In the genomic region with DNA sequence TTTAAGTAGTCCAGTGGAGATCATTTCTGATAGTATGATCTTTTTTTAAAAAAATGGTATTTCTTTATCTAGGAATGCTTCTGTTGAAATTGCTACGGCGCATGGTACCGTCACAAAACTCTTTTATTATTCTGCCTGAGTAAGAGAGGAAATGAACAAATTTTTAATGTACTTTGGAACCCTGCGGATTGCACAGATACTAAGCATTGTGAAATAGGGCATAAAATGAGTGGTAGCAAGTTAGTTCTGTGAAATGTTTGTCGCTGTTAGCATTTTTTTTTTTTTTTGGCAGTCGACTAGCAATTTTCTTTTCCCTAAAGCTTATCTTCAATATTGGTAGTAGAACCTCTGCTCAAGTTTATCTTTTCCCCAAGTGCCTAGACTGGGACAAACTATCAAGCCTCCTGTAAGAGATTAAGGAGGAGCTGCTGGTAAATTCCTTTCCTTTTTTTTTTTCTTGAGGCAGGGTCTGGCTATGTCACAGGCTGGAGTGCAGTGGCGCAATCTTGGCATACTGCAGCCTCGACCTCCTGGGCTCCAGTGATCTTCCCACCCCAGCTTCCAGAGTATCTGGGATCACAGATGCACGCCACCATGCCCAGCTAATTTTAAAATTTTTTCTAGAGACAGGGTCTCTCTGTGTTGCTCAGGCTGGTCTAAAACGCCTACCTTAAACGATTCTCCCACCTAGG, we compare ENCODE assay signal across 8 cellular contexts. TPM values are rescaled to one million over a fixed set of nuclear protein-coding genes. Genes with fewer than 3 reads are reported as not detected.
DNase-seq lines count a peak whose midpoint lies in the region; ATAC-seq, FAIRE-seq and TF ChIP-seq lines count a peak whose summit lies in the region.

No MANE protein-coding gene starts in this region.

- H3K27ac Mint-ChIP-seq in naive thymus-derived CD4-positive, alpha-beta T cell, result no peak overlapping the region

- peaks cover 16% of the 10 kb centered on the region for H3K4me1 ChIP-seq in HUES6 (ENCODE audit: control insufficient read depth, insufficient read depth, low read length)
- H3K4me1 ChIP-seq in K562 (replicated peaks in 1 of 2; ENCODE audit: control insufficient read depth in 2 of 2, insufficient read depth in 2 of 2, low read length in 2 of 2), result peaks cover 5 to 12% of the 10 kb centered on the region in 2 experiments; a peak in 4 of 5 replicates
- H3K4me1 ChIP-seq in iPS-20b (ENCODE audit: insufficient read depth, low read length), result peaks cover 12% of the 10 kb centered on the region
- peaks cover 14 to 36% of the 10 kb centered on the region in 2 donors for H3K4me1 ChIP-seq in thoracic aorta (ENCODE audit: control insufficient read depth in 1 of 2, low read depth in 2 of 2)
- peaks cover 4 to 7% of the 10 kb centered on the region in 2 donors for H3K4me1 ChIP-seq in naive thymus-derived CD4-positive, alpha-beta T cell (ENCODE audit: control insufficient read depth in 2 of 2, insufficient read depth in 2 of 2, low read length in 2 of 2)

- peak overlapping the region; percentile 77 for H3K4me3 ChIP-seq in HUES6 (ENCODE audit: low read depth, low read length)
- H3K4me3 ChIP-seq in K562, result no peak overlapping the region
- H3K4me3 ChIP-seq in iPS-20b (ENCODE audit: low read length), result peak overlapping the region; percentile 97
- peak overlapping the region; percentile 75 for H3K4me3 ChIP-seq in thoracic aorta
- H3K4me3 ChIP-seq in naive thymus-derived CD4-positive, alpha-beta T cell (ENCODE audit: low read length), result no peak overlapping the region

- FAIRE-seq in K562 (lab: Jason Lieb, UNC), result no peak

- H3K36me3 Mint-ChIP-seq in naive thymus-derived CD4-positive, alpha-beta T cell, result peaks cover 0 to 1% (median 0%) of the 10 kb centered on the region in 5 donors

- H3K9ac ChIP-seq in HUES6 (ENCODE audit: low read length), result peak overlapping the region; percentile 26
- no peak overlapping the region for H3K9ac ChIP-seq in K562 (ENCODE audit: insufficient read depth in 1 of 2, low read depth in 2 of 2, low read length in 2 of 2)
- H3K9ac ChIP-seq in iPS-20b (ENCODE audit: low read depth, low read length), result peak overlapping the region; percentile 86; the same call in 1 of the 2 replicates

- H3K27me3 ChIP-seq in HUES6 (ENCODE audit: control insufficient read depth, insufficient read depth, low read length), result no peaks in the 10 kb centered on the region
- H3K27me3 ChIP-seq in K562 (ENCODE audit: control insufficient read depth in 2 of 2, insufficient read depth in 2 of 2, low read length in 2 of 2), result peaks cover 4 to 10% of the 10 kb centered on the region in 2 experiments; a peak in 1 of 5 replicates
- H3K27me3 ChIP-seq in iPS-20b (ENCODE audit: insufficient read depth, low read length), result no peaks in the 10 kb centered on the region
- H3K27me3 ChIP-seq in thoracic aorta (replicated peaks; ENCODE audit: insufficient read depth), result no peaks in the 10 kb centered on the region
- no peaks in the 10 kb centered on the region for H3K27me3 ChIP-seq in naive thymus-derived CD4-positive, alpha-beta T cell (ENCODE audit: control insufficient read depth in 2 of 2, insufficient read depth in 2 of 2, low read length in 2 of 2)

- intact Hi-C loops in K562 (cut with micrococcal nuclease), result no loop called here
- intact Hi-C loops in naive thymus-derived CD4-positive, alpha-beta T cell (cut with micrococcal nuclease), result loop anchor here (5.0 kb wide), 5 partner anchors 703 to 1367 kb away; a partner anchor contains a TSS

- H3K36me3 ChIP-seq in HUES6 (ENCODE audit: control insufficient read depth, insufficient read depth, low read length) (no peaks in the 10 kb centered on the region), K562 (ENCODE audit: control insufficient read depth, insufficient read depth, low read length) (no peaks in the 10 kb centered on the region), iPS-20b (ENCODE audit: insufficient read depth, low read depth, low read length) (no peaks in the 10 kb centered on the region), thoracic aorta (no peaks in the 10 kb centered on the region)
- H3K36me3 ChIP-seq in naive thymus-derived CD4-positive, alpha-beta T cell (ENCODE audit: control insufficient read depth in 2 of 3, insufficient read depth in 3 of 3, low read length in 3 of 3), result no peaks in the 10 kb centered on the region

- in situ Hi-C loops in K562 (cut with MboI), result no loop called here

- TF ChIP-seq RAD21 in K562 (CRISPR knock-in tag; conservative IDR thresholded peaks at IDR 0.05 in 1 of 2, IDR thresholded peaks at IDR 0.05 in 1 of 2), result no peak

- H3K9me3 ChIP-seq in HUES6 (ENCODE audit: control insufficient read depth, insufficient read depth, low read depth, low read length) (no peaks in the 10 kb centered on the region), K562 (replicated peaks; ENCODE audit: control insufficient read depth, insufficient read depth, low read depth, low read length) (no peaks in the 10 kb centered on the region), iPS-20b (ENCODE audit: insufficient read depth, low read depth, low read length) (no peaks in the 10 kb centered on the region), thoracic aorta (no peaks in the 10 kb centered on the region)
- H3K9me3 ChIP-seq in naive thymus-derived CD4-positive, alpha-beta T cell (ENCODE audit: control insufficient read depth in 2 of 3, low read length in 3 of 3), result no peaks in the 10 kb centered on the region

- H3K27ac ChIP-seq in HUES6 (ENCODE audit: low read depth, low read length) (no peak overlapping the region; the same call in 1 of the 2 replicates), K562 (ENCODE audit: extremely low read depth, low read depth, low read length) (no peak overlapping the region), iPS-20b (ENCODE audit: low read length) (no peak overlapping the region), thoracic aorta (peak overlapping the region; percentile 84 to 90)
- H3K27ac ChIP-seq in naive thymus-derived CD4-positive, alpha-beta T cell (ENCODE audit: low read depth, low read length), result no peak overlapping the region

- no TSS peak for BruUV-seq in K562 (replicated peaks; lab: Mats Ljungman, UMichigan)

- CTCF ChIA-PET in K562 (lab: Yijun Ruan, JAX; ENCODE audit: low intra/inter-chr PET ratio), result no interaction called here
- CTCF ChIA-PET in naive thymus-derived CD4-positive, alpha-beta T cell (lab: Charles Lee), result no interaction called here

- TF ChIP-seq EP300 in K562 (IDR thresholded peaks at IDR 0.05; ENCODE audit: low read length), result no peak

- H3K4me2 ChIP-seq in K562 (ENCODE audit: insufficient read depth, low read length), result no peak overlapping the region

- no peaks in the 10 kb centered on the region for H4K20me1 ChIP-seq in K562 (replicated peaks; ENCODE audit: control insufficient read depth, insufficient read depth, low read length)

- DNase-seq in K562 (ENCODE audit: extremely low read depth in 1 of 4, low spot score in 3 of 4) (no peak), thoracic aorta (ENCODE audit: low spot score) (no peak)
- DNase-seq in activated naive CD4-positive, alpha-beta T cell treated with Interleukin-2 at 50 U/mL for 16 hours, result no peak
- DNase-seq in naive thymus-derived CD4-positive, alpha-beta T cell, result no peak

- 49% methylated on average over 11 of the region's 11 CpGs for WGBS in K562 (ENCODE audit: insufficient coverage, low coverage, missing lambda C conversion rate)

- H3K9me3 Mint-ChIP-seq in naive thymus-derived CD4-positive, alpha-beta T cell, result no peaks in the 10 kb centered on the region

- H3K4me3 Mint-ChIP-seq in naive thymus-derived CD4-positive, alpha-beta T cell, result peak overlapping the region in 3 of 10 donors; percentile 28 to 94 (median 92)

- POLR2A ChIA-PET in K562 (lab: Yijun Ruan, JAX), result interaction anchor here (1.0 kb wide), 1 partner anchor 9 kb away, joined by 3 read pairs; no protein-coding TSS in a partner anchor
- POLR2A ChIA-PET in naive thymus-derived CD4-positive, alpha-beta T cell (lab: Charles Lee), result no interaction called here

- H3K9me1 ChIP-seq in K562 (ENCODE audit: control insufficient read depth, insufficient read depth, low read length), result no peaks in the 10 kb centered on the region

- H2AFZ ChIP-seq in K562 (ENCODE audit: low read depth, low read length), result no peak overlapping the region

- no peak for TF ChIP-seq POLR2A in K562 (conservative IDR thresholded peaks at IDR 0.05)

- no peak for TF ChIP-seq CTCF in K562 (IDR thresholded peaks at IDR 0.05 in 2 of 3, conservative IDR thresholded peaks at IDR 0.05 in 1 of 3; ENCODE audit: insufficient read depth in 2 of 3, low read depth in 1 of 3, low read length in 3 of 3)
- TF ChIP-seq CTCF in thoracic aorta (IDR thresholded peaks at IDR 0.05), result no peak

- peaks cover 9 to 42% (median 15%) of the 10 kb centered on the region in 5 donors for H3K27me3 Mint-ChIP-seq in naive thymus-derived CD4-positive, alpha-beta T cell

- peaks cover 16% of the 10 kb centered on the region for H3K79me2 ChIP-seq in K562 (ENCODE audit: control insufficient read depth, insufficient read depth, low read length)

- ATAC-seq in K562, result no peak
- ATAC-seq in thoracic aorta (ENCODE audit: insufficient number of reproducible peaks, low FRiP score, low read depth), result no peak
- no peak for ATAC-seq in HG02642 (IDR thresholded peaks at IDR 0.05; ENCODE audit: poor library complexity, unreplicated experiment)
- ATAC-seq in naive thymus-derived CD4-positive, alpha-beta T cell, result no peak
- no peak for ATAC-seq in HG03045 (IDR thresholded peaks at IDR 0.05; ENCODE audit: unreplicated experiment)

- peaks cover 10 to 24% (median 18%) of the 10 kb centered on the region in 7 donors for H3K4me1 Mint-ChIP-seq in naive thymus-derived CD4-positive, alpha-beta T cell

RNA-seq across cellular contexts. Expression of a gene that starts 2.2 kb away (rescaled TPM):
- total RNA-seq in K562 (2011; cell fraction: chromatin; rRNA removed; ENCODE audit: low replicate concordance), result 12.1 and 17.2 TPM in 2 replicates
- total RNA-seq in K562 (2011; cell fraction: nucleolus; rRNA removed), result 4.3 and 8.3 TPM in 2 replicates
- total RNA-seq in K562 (2011; cell fraction: nucleoplasm; rRNA removed), result 9.7 and 14.1 TPM in 2 replicates
- total RNA-seq in K562 (2014; rRNA removed), result 3.9 and 7.5 TPM in 2 replicates
- 4.3 and 6.3 TPM in 2 replicates for total RNA-seq in K562 (2014; rRNA removed; fragmentation: Illumina TruSeq; extraction: Trizol)
- 8.0 and 9.8 TPM in 2 replicates for total RNA-seq in K562 (2015; rRNA removed; fragmentation: Illumina TruSeq; extraction: Trizol)
- 7.0 and 8.7 TPM in 2 replicates for total RNA-seq in K562 (2021)
- polyA plus RNA-seq in K562 (2011; rRNA removed), result 12.6 TPM in 2 replicates
- 8.5 and 10.6 TPM in 2 replicates for polyA plus RNA-seq in K562 (2011; cell fraction: cytosol; rRNA removed)
- polyA plus RNA-seq in K562 (2011; cell fraction: nucleus; rRNA removed), result 23.1 and 27.6 TPM in 2 replicates
- polyA plus RNA-seq in K562 (2012), result 3.9 and 6.9 TPM in 2 replicates
- 9.4 and 10.7 TPM in 2 replicates for polyA plus RNA-seq in K562 (2014; fragmentation: Illumina TruSeq; extraction: Trizol)
- 1 to 10 TPM; 1.1 to 2.1 TPM for polyA plus RNA-seq in K562 (2014; fragmentation: Nextera tagmentation; extraction: Ambion mirVana)
- polyA plus RNA-seq in K562 (2014; rRNA removed), result 4.8 and 9.5 TPM in 2 replicates
- 15.5 and 18.0 TPM in 2 replicates for polyA minus RNA-seq in K562 (2011; rRNA and poly(A)+ RNA removed)
- 7.8 and 8.7 TPM in 2 replicates for polyA minus RNA-seq in K562 (2011; cell fraction: cytosol; rRNA and poly(A)+ RNA removed)
- 8.6 and 14.7 TPM in 2 replicates for polyA minus RNA-seq in K562 (2011; cell fraction: nucleus; rRNA and poly(A)+ RNA removed)
- total RNA-seq in thoracic aorta, result 10 to 100 TPM; 50.9 to 78.6 TPM
- total RNA-seq in naive thymus-derived CD4-positive, alpha-beta T cell, result 1 to 10 TPM; 1.8 to 8.6 (median 3.5) TPM
- 1 to 10 TPM; 1.2 to 1.8 TPM for polyA plus RNA-seq in naive thymus-derived CD4-positive, alpha-beta T cell

RNA-seq across cellular contexts. Expression of a gene that starts 3.0 kb away (rescaled TPM):
- total RNA-seq in K562 (2011; cell fraction: chromatin; rRNA removed; ENCODE audit: low replicate concordance), result 70.4 and 160 TPM in 2 replicates
- total RNA-seq in K562 (2011; cell fraction: nucleolus; rRNA removed), result 39.9 and 42.9 TPM in 2 replicates
- total RNA-seq in K562 (2011; cell fraction: nucleoplasm; rRNA removed), result 64.7 and 86.4 TPM in 2 replicates
- total RNA-seq in K562 (2014; rRNA removed), result 16.5 and 25.2 TPM in 2 replicates
- total RNA-seq in K562 (2014; rRNA removed; fragmentation: Illumina TruSeq; extraction: Trizol), result 19.9 and 24.0 TPM in 2 replicates
- total RNA-seq in K562 (2015; rRNA removed; fragmentation: Illumina TruSeq; extraction: Trizol), result 20.8 and 22.4 TPM in 2 replicates
- 25.6 and 31.9 TPM in 2 replicates for total RNA-seq in K562 (2021)
- polyA plus RNA-seq in K562 (2011; rRNA removed), result 97.9 and 98.2 TPM in 2 replicates
- 13.0 and 30.9 TPM in 2 replicates for polyA plus RNA-seq in K562 (2011; cell fraction: cytosol; rRNA removed)
- 78.7 and 127 TPM in 2 replicates for polyA plus RNA-seq in K562 (2011; cell fraction: nucleus; rRNA removed)
- 34.8 and 44.0 TPM in 2 replicates for polyA plus RNA-seq in K562 (2012)
- 32.5 and 39.2 TPM in 2 replicates for polyA plus RNA-seq in K562 (2014; fragmentation: Illumina TruSeq; extraction: Trizol)
- 10 to 100 TPM; 79.5 to 80.8 TPM for polyA plus RNA-seq in K562 (2014; fragmentation: Nextera tagmentation; extraction: Ambion mirVana)
- polyA plus RNA-seq in K562 (2014; rRNA removed), result 47.9 and 52.3 TPM in 2 replicates
- 139 and 147 TPM in 2 replicates for polyA minus RNA-seq in K562 (2011; rRNA and poly(A)+ RNA removed)
- polyA minus RNA-seq in K562 (2011; cell fraction: cytosol; rRNA and poly(A)+ RNA removed), result 18.0 and 22.2 TPM in 2 replicates
- 37.7 and 82.6 TPM in 2 replicates for polyA minus RNA-seq in K562 (2011; cell fraction: nucleus; rRNA and poly(A)+ RNA removed)
- total RNA-seq in thoracic aorta, result 10 to 100 TPM; 26.8 to 61.4 TPM
- 10 to 100 TPM; 34.6 to 75.5 (median 40.4) TPM for total RNA-seq in naive thymus-derived CD4-positive, alpha-beta T cell
- 10 to 100 TPM; 33.0 to 43.0 TPM for polyA plus RNA-seq in naive thymus-derived CD4-positive, alpha-beta T cell

RNA-seq across cellular contexts. Expression of a gene that starts 56.0 kb away (rescaled TPM):
- total RNA-seq in K562 (2011; cell fraction: chromatin; rRNA removed; ENCODE audit: low replicate concordance), result 58.1 and 105 TPM in 2 replicates
- total RNA-seq in K562 (2011; cell fraction: nucleolus; rRNA removed), result 39.5 and 39.6 TPM in 2 replicates
- 51.0 and 57.4 TPM in 2 replicates for total RNA-seq in K562 (2011; cell fraction: nucleoplasm; rRNA removed)
- 56.5 and 62.6 TPM in 2 replicates for total RNA-seq in K562 (2014; rRNA removed)
- 91.0 and 91.4 TPM in 2 replicates for total RNA-seq in K562 (2014; rRNA removed; fragmentation: Illumina TruSeq; extraction: Trizol)
- total RNA-seq in K562 (2015; rRNA removed; fragmentation: Illumina TruSeq; extraction: Trizol), result 72.4 and 72.6 TPM in 2 replicates
- 53.0 and 54.1 TPM in 2 replicates for total RNA-seq in K562 (2021)
- polyA plus RNA-seq in K562 (2011; rRNA removed), result 114 and 124 TPM in 2 replicates
- polyA plus RNA-seq in K562 (2011; cell fraction: cytosol; rRNA removed), result 47.7 and 55.4 TPM in 2 replicates
- polyA plus RNA-seq in K562 (2011; cell fraction: nucleus; rRNA removed), result 75.8 and 110 TPM in 2 replicates
- polyA plus RNA-seq in K562 (2012), result 71.9 and 112 TPM in 2 replicates
- 75.8 and 80.1 TPM in 2 replicates for polyA plus RNA-seq in K562 (2014; fragmentation: Illumina TruSeq; extraction: Trizol)
- 10 to 100 TPM; 26.7 to 30.6 TPM for polyA plus RNA-seq in K562 (2014; fragmentation: Nextera tagmentation; extraction: Ambion mirVana)
- polyA plus RNA-seq in K562 (2014; rRNA removed), result 61.4 and 68.9 TPM in 2 replicates
- polyA minus RNA-seq in K562 (2011; rRNA and poly(A)+ RNA removed), result 102 and 112 TPM in 2 replicates
- polyA minus RNA-seq in K562 (2011; cell fraction: cytosol; rRNA and poly(A)+ RNA removed), result 31.9 and 51.6 TPM in 2 replicates
- polyA minus RNA-seq in K562 (2011; cell fraction: nucleus; rRNA and poly(A)+ RNA removed), result 21.3 and 41.1 TPM in 2 replicates
- 10 to 100 TPM; 12.1 to 19.2 TPM for total RNA-seq in thoracic aorta
- 10 to 100 TPM in 3 of 5 experiments, 1 to 10 TPM in 2; 8.9 to 30.8 (median 10.7) TPM for total RNA-seq in naive thymus-derived CD4-positive, alpha-beta T cell
- polyA plus RNA-seq in naive thymus-derived CD4-positive, alpha-beta T cell, result 1 to 10 TPM; 4.2 to 4.4 TPM

Comparison
In these comparisons a context has a peak if more than half of its experiments do, and no peak if none do; other contexts are left out.
1. H3K27ac ChIP-seq: peak in thoracic aorta (2 of 2); none in HUES6 (single experiment), K562 (single experiment), iPS-20b (single experiment) and naive thymus-derived CD4-positive, alpha-beta T cell (single experiment).
2. H3K4me3 ChIP-seq: peak in HUES6 (single experiment), iPS-20b (single experiment) and thoracic aorta (single experiment); none in K562 (single experiment) and naive thymus-derived CD4-positive, alpha-beta T cell (single experiment).
3. H3K9ac ChIP-seq: peak in HUES6 (single experiment) and iPS-20b (single experiment); none in K562 (0 of 2).